ENCODE assay signal across 15 cellular contexts in genomic region chr10:33377658-33378025, GRCh38. TPM values are rescaled to one million over a fixed set of nuclear protein-coding genes. Genes with fewer than 3 reads are reported as not detected.
DNase-seq lines count a peak whose midpoint lies in the region; ATAC-seq, FAIRE-seq and TF ChIP-seq lines count a peak whose summit lies in the region.
"Had no signal": no experiment of that assay in that cellular context is flagged by ENCODE, and none has a peak within 500 bp of the region (broad histone marks: within the 10 kb centered on the region; RNA-seq: fewer than 3 reads in every experiment).

No MANE protein-coding gene starts in this region.

- H3K27me3 Mint-ChIP-seq in activated CD4-positive, alpha-beta memory T cell treated with anti-CD3 and anti-CD28 coated beads, Interleukin-2, amount 10 ng/mL, durations not matched to agents 7 days and 5 days: peaks cover 15% of the 10 kb centered on the region
- peaks cover 4 to 6% of the 10 kb centered on the region in 2 donors for H3K27me3 Mint-ChIP-seq in T-cell

- peak overlapping the region; percentile 75 for H3K27ac ChIP-seq in PC-3 (ENCODE audit: low read length)
- H3K27ac ChIP-seq: neural progenitor cell, tibial artery had no signal

- H3K27ac Mint-ChIP-seq in activated CD4-positive, alpha-beta memory T cell treated with anti-CD3 and anti-CD28 coated beads, Interleukin-2, amount 10 ng/mL, durations not matched to agents 7 days and 5 days: no peak overlapping the region
- no peak overlapping the region for H3K27ac Mint-ChIP-seq in T-cell
- H3K27ac Mint-ChIP-seq: activated CD4-positive, alpha-beta memory T cell treated with anti-CD3 and anti-CD28 coated beads for 36 hours; CD8-positive, alpha-beta memory T cell had no signal

- no peak for FAIRE-seq in bronchial epithelial cell (lab: Jason Lieb, UNC)

- H3K36me3 ChIP-seq in PC-3 (ENCODE audit: low read depth, low read length): no peaks in the 10 kb centered on the region
- H3K36me3 ChIP-seq in bronchial epithelial cell (ENCODE audit: control insufficient read depth, insufficient read depth, low read length): no peaks in the 10 kb centered on the region
- no peaks in the 10 kb centered on the region for H3K36me3 ChIP-seq in mucosa of descending colon (ENCODE audit: low read depth)
- H3K36me3 ChIP-seq: neural progenitor cell, tibial artery had no signal

- H3F3A ChIP-seq in PC-3 (ENCODE audit: low read length, unreplicated experiment): peaks cover 8% of the 10 kb centered on the region

- DNase-seq in EL (peak; percentile 75), PC-3 (peak; percentile 73), bronchial epithelial cell (ENCODE audit: low read depth) (peak; percentile 58), myocyte (ENCODE audit: low read depth) (peak; percentile 26), T-cell (no peak), mucosa of descending colon (no peak)
- no peak for DNase-seq in effector CD8-positive, alpha-beta T cell (lab: John Stamatoyannopoulos, UW)
- DNase-seq in activated CD4-positive, alpha-beta memory T cell treated with anti-CD3 and anti-CD28 coated beads, Interleukin-2, amount 10 ng/mL, durations not matched to agents 7 days and 5 days: no peak
- DNase-seq: activated CD4-positive, alpha-beta memory T cell treated with anti-CD3 and anti-CD28 coated beads for 36 hours; CD8-positive, alpha-beta memory T cell; effector CD4-positive, alpha-beta T cell; NCI-H1417; NCI-H446; tibial artery had no signal

- peak overlapping the region; percentile 49 for H3K4me3 ChIP-seq in PC-3 (ENCODE audit: low read length)
- no peak overlapping the region for H3K4me3 ChIP-seq in bronchial epithelial cell (ENCODE audit: low read depth, low read length)
- no peak overlapping the region for H3K4me3 ChIP-seq in mucosa of descending colon
- H3K4me3 ChIP-seq: neural progenitor cell, tibial artery had no signal

- CTCF ChIA-PET in PC-3 (lab: Charles Lee) (no interaction called here), T-cell (lab: Charles Lee) (no interaction called here)
- CTCF ChIA-PET in activated CD4-positive, alpha-beta memory T cell treated with anti-CD3 and anti-CD28 coated beads, Interleukin-2, amount 10 ng/mL, durations not matched to agents 7 days and 5 days (lab: Charles Lee): no interaction called here

- no peaks in the 10 kb centered on the region for H3K27me3 ChIP-seq in PC-3 (ENCODE audit: low read length)
- H3K27me3 ChIP-seq in bronchial epithelial cell (ENCODE audit: control insufficient read depth, insufficient read depth, low read length): no peaks in the 10 kb centered on the region
- H3K27me3 ChIP-seq: neural progenitor cell, tibial artery had no signal

- H3K36me3 Mint-ChIP-seq in activated CD4-positive, alpha-beta memory T cell treated with anti-CD3 and anti-CD28 coated beads, Interleukin-2, amount 10 ng/mL, durations not matched to agents 7 days and 5 days (ENCODE audit: low read depth): no peaks in the 10 kb centered on the region
- H3K36me3 Mint-ChIP-seq in T-cell: no peaks in the 10 kb centered on the region
- H3K36me3 Mint-ChIP-seq: activated CD4-positive, alpha-beta memory T cell treated with anti-CD3 and anti-CD28 coated beads for 36 hours; CD8-positive, alpha-beta memory T cell; neural progenitor cell had no signal

- H3K4me2 ChIP-seq in PC-3 (ENCODE audit: low read length): peak overlapping the region; percentile 72
- H3K4me2 ChIP-seq: neural progenitor cell had no signal

- H3K9me3 ChIP-seq in PC-3 (ENCODE audit: low read length) (0 out of 2 replicates have a peak, but pooled peaks cover 8% of the 10 kb centered on the region), mucosa of descending colon (no peaks in the 10 kb centered on the region)
- H3K9me3 ChIP-seq: tibial artery had no signal

- BruUV-seq in PC-3 (replicated peaks; lab: Mats Ljungman, UMichigan): no TSS peak

- peak; percentile 56 for ATAC-seq in PC-3
- ATAC-seq in T-cell (replicated peaks in 1 of 4): no peak
- ATAC-seq in mucosa of descending colon: no peak

- H3K9me2 ChIP-seq in PC-3 (replicated peaks; ENCODE audit: low read length): 0 out of 2 replicates have a peak, but pooled peaks cover 3% of the 10 kb centered on the region

- no peaks in the 10 kb centered on the region for H3K79me2 ChIP-seq in PC-3 (ENCODE audit: low read length)

- no peak for TF ChIP-seq CTCF in PC-3 (conservative IDR thresholded peaks at IDR 0.05; ENCODE audit: low read depth, low read length)
- TF ChIP-seq CTCF in bronchial epithelial cell (IDR thresholded peaks at IDR 0.05; ENCODE audit: insufficient read depth, low read length, severe bottlenecking): no peak
- no peak for TF ChIP-seq CTCF in mucosa of descending colon (IDR thresholded peaks at IDR 0.05)

- H3K4me1 ChIP-seq in PC-3 (ENCODE audit: insufficient read depth, low read length) (peaks cover 23% of the 10 kb centered on the region), mucosa of descending colon (ENCODE audit: low read depth) (peaks cover 3% of the 10 kb centered on the region)

- no peaks in the 10 kb centered on the region for H4K20me1 ChIP-seq in PC-3 (ENCODE audit: low read length)

- H3K4me3 Mint-ChIP-seq in activated CD4-positive, alpha-beta memory T cell treated with anti-CD3 and anti-CD28 coated beads, Interleukin-2, amount 10 ng/mL, durations not matched to agents 7 days and 5 days: no peak overlapping the region
- H3K4me3 Mint-ChIP-seq in T-cell: no peak overlapping the region
- H3K4me3 Mint-ChIP-seq: activated CD4-positive, alpha-beta memory T cell treated with anti-CD3 and anti-CD28 coated beads for 36 hours; CD8-positive, alpha-beta memory T cell; neural progenitor cell had no signal

- peaks cover 10% of the 10 kb centered on the region for H3K4me1 Mint-ChIP-seq in activated CD4-positive, alpha-beta memory T cell treated with anti-CD3 and anti-CD28 coated beads, Interleukin-2, amount 10 ng/mL, durations not matched to agents 7 days and 5 days
- no peaks in the 10 kb centered on the region for H3K4me1 Mint-ChIP-seq in T-cell
- H3K4me1 Mint-ChIP-seq: CD8-positive, alpha-beta memory T cell had no signal

- peaks cover 2% of the 10 kb centered on the region for H3K9me3 Mint-ChIP-seq in activated CD4-positive, alpha-beta memory T cell treated with anti-CD3 and anti-CD28 coated beads, Interleukin-2, amount 10 ng/mL, durations not matched to agents 7 days and 5 days
- no peaks in the 10 kb centered on the region for H3K9me3 Mint-ChIP-seq in T-cell
- H3K9me3 Mint-ChIP-seq: activated CD4-positive, alpha-beta memory T cell treated with anti-CD3 and anti-CD28 coated beads for 36 hours; CD8-positive, alpha-beta memory T cell had no signal

- peak overlapping the region; percentile 54 for H2AFZ ChIP-seq in PC-3 (ENCODE audit: low read length)
- H2AFZ ChIP-seq: neural progenitor cell had no signal

- H3K9ac ChIP-seq in PC-3 (ENCODE audit: low read length): peak overlapping the region; percentile 32; the same call in 1 of the 2 replicates
- H3K9ac ChIP-seq: neural progenitor cell had no signal

- intact Hi-C loops in PC-3 (cut with micrococcal nuclease): loop anchor here (1.0 kb wide), 2 partner anchors 11 to 41 kb away; no protein-coding TSS in a partner anchor
- intact Hi-C loops in mucosa of descending colon (cut with DNase I, micrococcal nuclease): no loop called here

- POLR2A ChIA-PET in PC-3 (lab: Charles Lee; ENCODE audit: unreplicated experiment) (interaction anchor here (0.6 kb wide), 1 partner anchor 161 kb away, joined by 4 read pairs; no protein-coding TSS in a partner anchor), T-cell (lab: Charles Lee) (no interaction called here)
- POLR2A ChIA-PET in activated CD4-positive, alpha-beta memory T cell treated with anti-CD3 and anti-CD28 coated beads, Interleukin-2, amount 10 ng/mL, durations not matched to agents 7 days and 5 days (lab: Charles Lee): no interaction called here

RNA-seq across cellular contexts. Expression of gene NRP1, which starts 43.2 kb away (rescaled TPM):
- total RNA-seq in PC-3 (2014; rRNA removed) (482 and 555 TPM in 2 replicates), bronchial epithelial cell (16.1 and 21.6 TPM in 2 replicates), myocyte (28.2 and 37.3 TPM in 2 replicates), T-cell (1 to 10 TPM in 2 of 5 donors, under 1 TPM in 1, not detected in 2; 0.62 to 1.9 (median 1.1) TPM), mucosa of descending colon (10 to 100 TPM; 12.3 to 52.3 (median 33.2) TPM)
- polyA plus RNA-seq in myocyte (2012): 23.9 TPM
- 1 to 10 TPM; 2.0 to 2.6 TPM for total RNA-seq in activated CD4-positive, alpha-beta memory T cell treated with anti-CD3 and anti-CD28 coated beads, Interleukin-2, amount 10 ng/mL, durations not matched to agents 7 days and 5 days
- polyA plus RNA-seq: CD8-positive, alpha-beta memory T cell had no signal

Comparison
In these comparisons a context has a peak if more than half of its experiments do, and no peak if none do; other contexts are left out.
1. DNase-seq: peak in EL (single experiment), PC-3 (single experiment), bronchial epithelial cell (single experiment) and myocyte (single experiment); none in effector CD8-positive, alpha-beta T cell (single experiment), activated CD4-positive, alpha-beta memory T cell treated with anti-CD3 and anti-CD28 coated beads, Interleukin-2, amount 10 ng/mL, durations not matched to agents 7 days and 5 days (single experiment), T-cell (0 of 34) and mucosa of descending colon (0 of 3).